Comparison of ENCODE assay signal across 20 cellular contexts in genomic region chr9:93011114-93011513, GRCh38. TPM values are rescaled to one million over a fixed set of nuclear protein-coding genes. Genes with fewer than 3 reads are reported as not detected.
DNase-seq lines count a peak whose midpoint lies in the region; ATAC-seq and TF ChIP-seq lines count a peak whose summit lies in the region.
"Had no signal": no experiment of that assay in that cellular context is flagged by ENCODE, and none has a peak within 500 bp of the region (broad histone marks: within the 10 kb centered on the region; RNA-seq: fewer than 3 reads in every experiment).

No MANE protein-coding gene starts in this region.

- no peak overlapping the region for H4K8ac ChIP-seq in neuronal stem cell (ENCODE audit: low read depth, low read length)

- no CpG with 5 or more reads among the region's 8 CpGs for WGBS in neuronal stem cell (ENCODE audit: extremely low coverage in 2 of 2, insufficient read length in 2 of 2, insufficient replicate concordance in 1 of 2), 2 donors

- H3K27me3 ChIP-seq in BLaER1 = no peaks in the 10 kb centered on the region
- no peaks in the 10 kb centered on the region for H3K27me3 ChIP-seq in effector memory CD4-positive, alpha-beta T cell (replicated peaks; ENCODE audit: control insufficient read depth, insufficient read depth, low read length, poor library complexity, severe bottlenecking)
- no peaks in the 10 kb centered on the region for H3K27me3 ChIP-seq in neuronal stem cell (ENCODE audit: control insufficient read depth in 3 of 3, insufficient read depth in 3 of 3, low read depth in 1 of 3, low read length in 3 of 3)
- H3K27me3 ChIP-seq: BLaER1 treated with 17β-estradiol and CSF1 and Interleukin-3, amounts not matched to agents 10 nM and 100 nM; Peyer's patch had no signal

- peak overlapping the region; percentile 58 for H2BK15ac ChIP-seq in neuronal stem cell (ENCODE audit: low read length)

- H3K14ac ChIP-seq in neuronal stem cell (ENCODE audit: low read length) = no peak overlapping the region

- no peak overlapping the region for H2BK120ac ChIP-seq in neuronal stem cell (ENCODE audit: low read depth, low read length)

- no peak for TF ChIP-seq CTCF in activated CD8-positive, alpha-beta T cell treated with anti-CD3 and anti-CD28 coated beads for 36 hours (IDR thresholded peaks at IDR 0.05)

- CTCF ChIA-PET in activated CD8-positive, alpha-beta T cell treated with anti-CD3 and anti-CD28 coated beads, Interleukin-2, amount 10 ng/mL, durations not matched to agents 7 days and 5 days (lab: Charles Lee) = interaction anchor here (1.3 kb wide), 1 partner anchor 53 kb away, joined by 3 read pairs; no protein-coding TSS in a partner anchor
- CTCF ChIA-PET in activated CD8-positive, alpha-beta T cell treated with anti-CD3 and anti-CD28 coated beads for 36 hours (lab: Charles Lee) = no interaction called here

- H3K4me2 ChIP-seq in BLaER1 (peak overlapping the region; percentile 86), neuronal stem cell (ENCODE audit: insufficient read depth, low read length, poor library complexity, severe bottlenecking) (no peak overlapping the region)

- no peak overlapping the region for H3K4me3 Mint-ChIP-seq in activated CD8-positive, alpha-beta T cell treated with anti-CD3 and anti-CD28 coated beads, Interleukin-2, amount 10 ng/mL, durations not matched to agents 7 days and 5 days
- H3K4me3 Mint-ChIP-seq in activated CD8-positive, alpha-beta T cell treated with anti-CD3 and anti-CD28 coated beads for 36 hours = no peak overlapping the region
- H3K4me3 Mint-ChIP-seq: HFFc6 had no signal

- H3K4me3 ChIP-seq in BLaER1 (no peak overlapping the region), neuronal stem cell (ENCODE audit: low read length in 2 of 2) (no peak overlapping the region)
- H3K4me3 ChIP-seq in effector memory CD4-positive, alpha-beta T cell (ENCODE audit: insufficient read depth, low read depth, low read length, poor library complexity, severe bottlenecking) = no peak overlapping the region
- H3K4me3 ChIP-seq: BLaER1 treated with 17β-estradiol and CSF1 and Interleukin-3, amounts not matched to agents 10 nM and 100 nM; Peyer's patch had no signal

- H3K9me3 Mint-ChIP-seq in activated CD8-positive, alpha-beta T cell treated with anti-CD3 and anti-CD28 coated beads, Interleukin-2, amount 10 ng/mL, durations not matched to agents 7 days and 5 days (ENCODE audit: insufficient read depth) = no peaks in the 10 kb centered on the region
- no peaks in the 10 kb centered on the region for H3K9me3 Mint-ChIP-seq in activated CD8-positive, alpha-beta T cell treated with anti-CD3 and anti-CD28 coated beads for 36 hours
- H3K9me3 Mint-ChIP-seq: HFFc6 had no signal

- peak; percentile 13 for DNase-seq in activated CD8-positive, alpha-beta T cell treated with anti-CD3 and anti-CD28 coated beads, Interleukin-2, amount 10 ng/mL, durations not matched to agents 7 days and 5 days
- DNase-seq in activated CD8-positive, alpha-beta T cell treated with anti-CD3 and anti-CD28 coated beads for 36 hours = no peak
- DNase-seq in effector memory CD4-positive, alpha-beta T cell = no peak
- no peak for DNase-seq in neuronal stem cell (ENCODE audit: low spot score)
- DNase-seq in hypothalamus (lab: John Stamatoyannopoulos, UW) = no peak
- DNase-seq in NCI-H1436 (lab: John Stamatoyannopoulos, UW) = no peak
- no peak for DNase-seq in activated CD4-positive, alpha-beta T cell treated with anti-CD3 and anti-CD28 coated beads for 4 hours
- DNase-seq: DMS 273 treated with DMSO at 0.1 percent for 48 hours, GF-D8, HFFc6, KG1, NCI-H1436 treated with DMSO at 0.1 percent for 48 hours, NCI-H2029 treated with DMSO at 0.1 percent for 48 hours, NCI-H510A treated with DMSO at 0.1 percent for 48 hours had no signal

- peak overlapping the region; percentile 85 for H3K18ac ChIP-seq in neuronal stem cell (ENCODE audit: low read length)

- H4K91ac ChIP-seq in neuronal stem cell (ENCODE audit: low read depth, low read length, poor library complexity) = no peak overlapping the region

- POLR2A ChIA-PET in activated CD8-positive, alpha-beta T cell treated with anti-CD3 and anti-CD28 coated beads, Interleukin-2, amount 10 ng/mL, durations not matched to agents 7 days and 5 days (lab: Charles Lee) = no interaction called here
- POLR2A ChIA-PET in activated CD8-positive, alpha-beta T cell treated with anti-CD3 and anti-CD28 coated beads for 36 hours (lab: Charles Lee) = interaction anchor here (1.6 kb wide), 1 partner anchor 10 kb away, joined by 4 read pairs; no protein-coding TSS in a partner anchor

- H3K36me3 Mint-ChIP-seq in activated CD8-positive, alpha-beta T cell treated with anti-CD3 and anti-CD28 coated beads, Interleukin-2, amount 10 ng/mL, durations not matched to agents 7 days and 5 days (ENCODE audit: low read depth) = peaks cover 60% of the 10 kb centered on the region
- peaks cover 39% of the 10 kb centered on the region for H3K36me3 Mint-ChIP-seq in activated CD8-positive, alpha-beta T cell treated with anti-CD3 and anti-CD28 coated beads for 36 hours (ENCODE audit: low read depth)

- H3K36me3 ChIP-seq in BLaER1 (peaks cover 82% of the 10 kb centered on the region), neuronal stem cell (replicated peaks in 1 of 2; ENCODE audit: control insufficient read depth in 2 of 2, insufficient read depth in 2 of 2, low read length in 2 of 2) (no peaks in the 10 kb centered on the region)
- H3K36me3 ChIP-seq in effector memory CD4-positive, alpha-beta T cell (ENCODE audit: control insufficient read depth, insufficient read depth, low read length) = peaks cover 86% of the 10 kb centered on the region

- no peak overlapping the region for H2AFZ ChIP-seq in neuronal stem cell (ENCODE audit: low read length)

- H3K27ac ChIP-seq in BLaER1 (peak overlapping the region; percentile 73), neuronal stem cell (replicated peaks; ENCODE audit: low read length) (no peak overlapping the region)
- H3K27ac ChIP-seq in effector memory CD4-positive, alpha-beta T cell (ENCODE audit: insufficient read depth, low read length, poor library complexity, severe bottlenecking) = peak overlapping the region; percentile 42
- H3K27ac ChIP-seq: Peyer's patch had no signal

- H3K4ac ChIP-seq in neuronal stem cell (ENCODE audit: low read length) = no peak overlapping the region

- H3K9me3 ChIP-seq in BLaER1 = no peaks in the 10 kb centered on the region
- H3K9me3 ChIP-seq in effector memory CD4-positive, alpha-beta T cell (ENCODE audit: control insufficient read depth, low read length) = no peaks in the 10 kb centered on the region
- peaks cover 0 to 2% of the 10 kb centered on the region in 2 donors for H3K9me3 ChIP-seq in neuronal stem cell (replicated peaks in 1 of 2; ENCODE audit: control insufficient read depth in 2 of 2, insufficient read depth in 1 of 2, low read depth in 1 of 2, low read length in 2 of 2)
- H3K9me3 ChIP-seq: BLaER1 treated with 17β-estradiol and CSF1 and Interleukin-3, amounts not matched to agents 10 nM and 100 nM; Peyer's patch had no signal

- intact Hi-C loops in activated CD8-positive, alpha-beta T cell treated with anti-CD3 and anti-CD28 coated beads for 36 hours (cut with micrococcal nuclease) = no loop called here

- no peaks in the 10 kb centered on the region for H3K4me1 Mint-ChIP-seq in activated CD8-positive, alpha-beta T cell treated with anti-CD3 and anti-CD28 coated beads, Interleukin-2, amount 10 ng/mL, durations not matched to agents 7 days and 5 days (ENCODE audit: low read depth)
- peaks cover 8% of the 10 kb centered on the region for H3K4me1 Mint-ChIP-seq in activated CD8-positive, alpha-beta T cell treated with anti-CD3 and anti-CD28 coated beads for 36 hours (ENCODE audit: low read depth)

- no peak overlapping the region for H3K9ac ChIP-seq in BLaER1
- H3K9ac ChIP-seq in neuronal stem cell (ENCODE audit: low read depth, low read length, poor library complexity) = no peak overlapping the region

- H3K23ac ChIP-seq in neuronal stem cell (ENCODE audit: low read depth, low read length, poor library complexity) = peak overlapping the region; percentile 43

- no peak overlapping the region for H3K27ac Mint-ChIP-seq in activated CD8-positive, alpha-beta T cell treated with anti-CD3 and anti-CD28 coated beads, Interleukin-2, amount 10 ng/mL, durations not matched to agents 7 days and 5 days
- no peak overlapping the region for H3K27ac Mint-ChIP-seq in activated CD8-positive, alpha-beta T cell treated with anti-CD3 and anti-CD28 coated beads for 36 hours
- H3K27ac Mint-ChIP-seq: HFFc6 had no signal

- no peak for ATAC-seq in activated CD8-positive, alpha-beta T cell treated with anti-CD3 and anti-CD28 coated beads, Interleukin-2, amount 10 ng/mL, durations not matched to agents 7 days and 5 days
- ATAC-seq in activated CD8-positive, alpha-beta T cell treated with anti-CD3 and anti-CD28 coated beads for 36 hours = no peak
- ATAC-seq: Right ventricle myocardium inferior had no signal

- peak overlapping the region; percentile 39 for H2BK5ac ChIP-seq in neuronal stem cell (ENCODE audit: low read length)

- H3K27me3 Mint-ChIP-seq in activated CD8-positive, alpha-beta T cell treated with anti-CD3 and anti-CD28 coated beads, Interleukin-2, amount 10 ng/mL, durations not matched to agents 7 days and 5 days (ENCODE audit: low read depth) = no peaks in the 10 kb centered on the region
- no peaks in the 10 kb centered on the region for H3K27me3 Mint-ChIP-seq in activated CD8-positive, alpha-beta T cell treated with anti-CD3 and anti-CD28 coated beads for 36 hours

- H3K4me1 ChIP-seq in BLaER1 (peaks cover 35% of the 10 kb centered on the region), neuronal stem cell (ENCODE audit: control insufficient read depth in 2 of 2, insufficient read depth in 1 of 2, low read depth in 1 of 2, low read length in 2 of 2) (no peaks in the 10 kb centered on the region)
- no peaks in the 10 kb centered on the region for H3K4me1 ChIP-seq in effector memory CD4-positive, alpha-beta T cell (ENCODE audit: control insufficient read depth, insufficient read depth, low read length, poor library complexity, severe bottlenecking)
- H3K4me1 ChIP-seq: Peyer's patch had no signal

- H2BK12ac ChIP-seq in neuronal stem cell (ENCODE audit: low read length) = no peak overlapping the region

- peak overlapping the region; percentile 88 for H2AK5ac ChIP-seq in neuronal stem cell (ENCODE audit: low read depth, low read length)

- peaks cover 22% of the 10 kb centered on the region; the same call in 1 of the 2 replicates for H4K20me1 ChIP-seq in BLaER1

- H3K79me1 ChIP-seq in neuronal stem cell (ENCODE audit: low read depth, low read length) = peaks cover 2% of the 10 kb centered on the region

RNA-seq across cellular contexts. Expression of gene SUSD3, which starts 47.4 kb away (rescaled TPM):
- total RNA-seq in activated CD8-positive, alpha-beta T cell treated with anti-CD3 and anti-CD28 coated beads, Interleukin-2, amount 10 ng/mL, durations not matched to agents 7 days and 5 days = 10 to 100 TPM; 57.9 to 59.6 TPM
- total RNA-seq in activated CD8-positive, alpha-beta T cell treated with anti-CD3 and anti-CD28 coated beads for 36 hours = 10 to 100 TPM; 34.6 to 36.7 TPM
- polyA plus RNA-seq in neuronal stem cell (2013, experiment 1 of 2) = 1.9 TPM
- polyA plus RNA-seq in neuronal stem cell (2013, experiment 2 of 2) = 2.0 TPM
- total RNA-seq: A172, H4 had no signal
